Comparison of ENCODE assay signal across 8 cellular contexts in the genomic region with DNA sequence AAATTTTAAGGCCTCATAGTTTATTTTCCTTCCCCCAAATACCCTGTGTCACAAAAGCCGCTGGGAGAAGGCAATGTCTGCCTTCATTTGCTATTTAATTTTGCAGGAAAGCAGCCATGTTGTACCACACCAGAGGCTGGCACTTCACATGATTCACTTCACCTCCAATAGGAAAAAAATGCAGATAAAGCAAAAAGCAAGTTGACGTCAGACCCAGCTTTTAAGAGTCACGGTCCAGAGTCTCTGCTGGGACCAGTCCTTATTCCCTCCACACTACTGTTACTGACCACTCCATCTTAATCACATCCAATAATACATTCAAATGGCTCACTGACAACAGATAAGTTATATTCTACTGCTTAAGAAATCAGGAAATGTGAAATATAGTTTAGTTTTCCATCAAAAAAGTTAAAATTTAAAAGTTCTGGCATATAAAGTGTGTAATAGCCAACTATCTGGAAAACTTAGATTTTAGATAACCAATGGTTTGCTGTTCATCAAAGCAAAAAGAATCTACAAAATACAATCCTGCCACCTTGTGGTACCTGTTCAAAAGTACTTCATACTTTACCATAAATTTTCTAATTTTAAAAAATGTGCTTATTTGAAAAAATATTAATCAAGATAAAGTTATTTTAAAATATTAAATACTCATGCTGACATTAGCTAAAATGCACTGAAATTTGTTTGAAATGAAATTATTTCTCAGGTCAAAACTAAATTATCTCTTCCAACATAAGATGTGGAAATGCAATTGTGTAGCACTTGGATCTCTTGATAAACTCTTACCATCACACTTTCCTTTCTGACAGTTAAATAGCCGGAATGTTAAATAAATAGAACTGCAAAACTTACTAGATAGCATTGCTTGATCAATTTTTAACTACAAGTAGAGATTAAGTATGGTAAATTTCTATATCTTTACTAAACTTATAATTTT.
DNase-seq lines count a peak whose midpoint lies in the region; ATAC-seq, FAIRE-seq and TF ChIP-seq lines count a peak whose summit lies in the region.

No MANE protein-coding gene starts in this region.

- peaks cover 2% of the 10 kb centered on the region for H3K36me3 Mint-ChIP-seq in activated T-cell treated with anti-CD3 and anti-CD28 coated beads, Interleukin-2, amount 50 U/mL, for 4 hours (ENCODE audit: insufficient read depth)

- TF ChIP-seq CTCF in OCI-LY1 (IDR thresholded peaks at IDR 0.05; ENCODE audit: low read length) (peak; percentile 50), sigmoid colon (IDR thresholded peaks at IDR 0.05) (peak in 3 of 4 experiments; percentile 33 to 42 (median 37))

- H2AFZ ChIP-seq in OCI-LY1 (ENCODE audit: low read length): no peak overlapping the region

- H3K4me3 ChIP-seq in OCI-LY1 (ENCODE audit: low read depth, low read length, poor library complexity, severe bottlenecking) (no peak overlapping the region), sigmoid colon (no peak overlapping the region)

- H3K9me3 ChIP-seq in OCI-LY1 (ENCODE audit: low read length) (no peaks in the 10 kb centered on the region), sigmoid colon (no peaks in the 10 kb centered on the region)

- H3F3A ChIP-seq in OCI-LY1 (ENCODE audit: insufficient read depth, low read length): no peaks in the 10 kb centered on the region

- TF ChIP-seq EP300 in sigmoid colon (IDR thresholded peaks at IDR 0.05): no peak

- 56 to 70% methylated on average over 4 of the region's 4 CpGs for WGBS in sigmoid colon, 2 donors

- DNase-seq in NCI-H2196 (lab: John Stamatoyannopoulos, UW; ENCODE audit: unreplicated experiment) (peak; percentile 23), NCI-H2196 treated with DMSO at 0.1 percent for 48 hours (lab: John Stamatoyannopoulos, UW; ENCODE audit: unreplicated experiment) (no peak), sigmoid colon (no peak)
- no peak for DNase-seq in activated T-cell treated with anti-CD3 and anti-CD28 coated beads, Interleukin-2, amount 50 U/mL, for 4 hours
- no peak for DNase-seq in activated CD8-positive, alpha-beta memory T cell treated with anti-CD3 and anti-CD28 coated beads for 24 hours

- H3K4me3 Mint-ChIP-seq in activated T-cell treated with anti-CD3 and anti-CD28 coated beads, Interleukin-2, amount 50 U/mL, for 4 hours: no peak overlapping the region

- no peaks in the 10 kb centered on the region for H3K9me2 ChIP-seq in OCI-LY1 (ENCODE audit: low read depth, low read length)

- no peak for TF ChIP-seq POLR2A in sigmoid colon (IDR thresholded peaks at IDR 0.05)

- H4K20me1 ChIP-seq in OCI-LY1 (ENCODE audit: insufficient read depth, low read length): no peaks in the 10 kb centered on the region

- intact Hi-C loops in sigmoid colon (cut with DNase I): loop anchor here (2.0 kb wide), 1 partner anchor 566 kb away; no protein-coding TSS in a partner anchor

- ATAC-seq in activated T-cell treated with anti-CD3 and anti-CD28 coated beads, Interleukin-2, amount 50 U/mL, for 4 hours: no peak
- ATAC-seq in HG02885 (IDR thresholded peaks at IDR 0.05; ENCODE audit: poor library complexity, unreplicated experiment): no peak

- no peaks in the 10 kb centered on the region; the same call in 1 of the 2 replicates for H3K36me3 ChIP-seq in OCI-LY1 (ENCODE audit: insufficient read depth, low read length)
- no peaks in the 10 kb centered on the region for H3K36me3 ChIP-seq in sigmoid colon

- H3K4me1 Mint-ChIP-seq in activated T-cell treated with anti-CD3 and anti-CD28 coated beads, Interleukin-2, amount 50 U/mL, for 4 hours (ENCODE audit: low read depth): no peaks in the 10 kb centered on the region

- H3K9me3 Mint-ChIP-seq in activated T-cell treated with anti-CD3 and anti-CD28 coated beads, Interleukin-2, amount 50 U/mL, for 4 hours: no peaks in the 10 kb centered on the region

- no peak overlapping the region for H3K4me2 ChIP-seq in OCI-LY1 (ENCODE audit: low read length)

- peak; percentile 84 for FAIRE-seq in endometrium (lab: Jason Lieb, UNC)

- H3K27me3 ChIP-seq in OCI-LY1 (ENCODE audit: insufficient read depth, low read length): no peaks in the 10 kb centered on the region
- no peaks in the 10 kb centered on the region for H3K27me3 ChIP-seq in sigmoid colon

- H3K27ac ChIP-seq in OCI-LY1 (ENCODE audit: low read depth, low read length, poor library complexity, severe bottlenecking): no peak overlapping the region
- no peak overlapping the region for H3K27ac ChIP-seq in sigmoid colon

- H3K27me3 Mint-ChIP-seq in activated T-cell treated with anti-CD3 and anti-CD28 coated beads, Interleukin-2, amount 50 U/mL, for 4 hours (ENCODE audit: low read depth): no peaks in the 10 kb centered on the region

- no peaks in the 10 kb centered on the region for H3K79me2 ChIP-seq in OCI-LY1 (ENCODE audit: insufficient read depth, low read length)

- H3K4me1 ChIP-seq in OCI-LY1 (ENCODE audit: insufficient read depth, low read length, severe bottlenecking): no peaks in the 10 kb centered on the region
- peaks cover 0 to 15% (median 0%) of the 10 kb centered on the region in 4 donors for H3K4me1 ChIP-seq in sigmoid colon

- no peak overlapping the region for H3K9ac ChIP-seq in OCI-LY1 (ENCODE audit: low read length)
